Comparison of ENCODE assay signal across 17 cellular contexts in genomic region chr2:212328129-212328528, GRCh38.
DNase-seq lines count a peak whose midpoint lies in the region.
"Had no signal": no experiment of that assay in that cellular context is flagged by ENCODE, and none has a peak within 500 bp of the region (broad histone marks: within the 10 kb centered on the region; RNA-seq: fewer than 3 reads in every experiment).

No MANE protein-coding gene starts in this region.

- no peaks in the 10 kb centered on the region for H4K20me1 ChIP-seq in GM23248 (ENCODE audit: insufficient read depth)

- no peaks in the 10 kb centered on the region for H3K9me2 ChIP-seq in GM23248 (ENCODE audit: insufficient read depth)

- H3K4me3 ChIP-seq in GM23248 = no peak overlapping the region
- H3K4me3 ChIP-seq in mesenchymal stem cell (ENCODE audit: insufficient read depth in 1 of 2, low read depth in 1 of 2, low read length in 2 of 2) = no peak overlapping the region

- WGBS in GM23248 (ENCODE audit: low coverage in 1 of 2, low lambda C conversion rate in 2 of 2, missing lambda C conversion rate in 2 of 2), 2 experiments = 62 to 70% methylated on average over 2 of the region's 2 CpGs
- WGBS in mesenchymal stem cell = no CpG with 5 or more reads among the region's 2 CpGs

- H2BK15ac ChIP-seq in mesenchymal stem cell (ENCODE audit: low read depth, poor library complexity, severe bottlenecking) = no peak overlapping the region

- no peak overlapping the region for H2AFZ ChIP-seq in GM23248
- H2AFZ ChIP-seq in mesenchymal stem cell (ENCODE audit: low read depth, low read length) = no peak overlapping the region

- in situ Hi-C loops in GM23248 (cut with MboI) = no loop called here

- no peaks in the 10 kb centered on the region for H3F3A ChIP-seq in GM23248 (ENCODE audit: insufficient read depth)

- H3K18ac ChIP-seq in mesenchymal stem cell (ENCODE audit: low read depth in 1 of 2, low read length in 2 of 2) = peak overlapping the region in 1 of 2 experiments; percentile 54

- H4K91ac ChIP-seq in mesenchymal stem cell (ENCODE audit: low read length) = no peak overlapping the region

- DNase-seq in GM23248 = peak; percentile 3
- peak; percentile 2 for DNase-seq in M059J (ENCODE audit: low read depth)
- peak; percentile 6 for DNase-seq in amniotic epithelial cell (ENCODE audit: low read depth)
- DNase-seq in mesenchymal stem cell = peak; percentile 41
- no peak for DNase-seq in stimulated activated CD4-positive, alpha-beta T cell treated with anti-CD3 and anti-CD28 coated beads, Interleukin-2, amount 100 ng/mL, for 24 hours
- no peak for DNase-seq in AG08396 (ENCODE audit: low spot score)
- no peak for DNase-seq in A172 (ENCODE audit: low spot score)
- no peak for DNase-seq in effector CD8-positive, alpha-beta T cell (lab: John Stamatoyannopoulos, UW)
- DNase-seq: CD4-positive, CD25-positive, alpha-beta regulatory T cell; DMS153; H9; NCI-H187; NCI-H345; RPMI8226; SIG-M5 had no signal

- H3K27me3 ChIP-seq in GM23248 (replicated peaks; ENCODE audit: insufficient read depth) = no peaks in the 10 kb centered on the region
- H3K27me3 ChIP-seq in mesenchymal stem cell (ENCODE audit: control insufficient read depth in 1 of 2, insufficient read depth in 1 of 2, low read length in 2 of 2) = no peaks in the 10 kb centered on the region

- H3K4me1 ChIP-seq in GM23248 (ENCODE audit: insufficient read depth) = no peaks in the 10 kb centered on the region
- H3K4me1 ChIP-seq in mesenchymal stem cell (ENCODE audit: control insufficient read depth, insufficient read depth, low read depth, low read length) = peaks cover 2% of the 10 kb centered on the region

- H3K27ac ChIP-seq in GM23248 (no peak overlapping the region), mesenchymal stem cell (ENCODE audit: low read length, poor library complexity, severe bottlenecking) (peak overlapping the region; percentile 47)
- H3K27ac ChIP-seq: KMS-11 had no signal

- no peak overlapping the region for H2BK12ac ChIP-seq in mesenchymal stem cell (ENCODE audit: low read length in 2 of 2)

- H3K23ac ChIP-seq in mesenchymal stem cell (ENCODE audit: low read length in 2 of 2) = no peak overlapping the region

- no peaks in the 10 kb centered on the region for H3K79me2 ChIP-seq in GM23248 (ENCODE audit: insufficient read depth)

- peak overlapping the region in 1 of 2 experiments; percentile 28 for H3K4ac ChIP-seq in mesenchymal stem cell (ENCODE audit: low read depth in 1 of 2, low read length in 2 of 2)

- H3K36me3 ChIP-seq in GM23248 (ENCODE audit: low read depth) (no peaks in the 10 kb centered on the region), mesenchymal stem cell (ENCODE audit: control insufficient read depth in 1 of 2, insufficient read depth in 2 of 2, low read depth in 1 of 2, low read length in 2 of 2) (no peaks in the 10 kb centered on the region)

- no peak overlapping the region for H2BK120ac ChIP-seq in mesenchymal stem cell (ENCODE audit: low read depth, low read length)

- H3K9ac ChIP-seq in GM23248 (no peak overlapping the region), mesenchymal stem cell (ENCODE audit: low read length) (no peak overlapping the region)
- H3K9ac ChIP-seq: KMS-11 had no signal

- no peaks in the 10 kb centered on the region for H3K79me1 ChIP-seq in mesenchymal stem cell (replicated peaks; ENCODE audit: low read length, poor library complexity, severe bottlenecking)

- H4K8ac ChIP-seq in mesenchymal stem cell (ENCODE audit: low read length) = no peak overlapping the region

- H2AK5ac ChIP-seq in mesenchymal stem cell (ENCODE audit: low read length, severe bottlenecking) = peak overlapping the region; percentile 86

- no peak overlapping the region for H2BK5ac ChIP-seq in mesenchymal stem cell (ENCODE audit: low read depth, low read length, poor library complexity, severe bottlenecking)

- H3K14ac ChIP-seq in mesenchymal stem cell (ENCODE audit: low read length in 2 of 2) = peak overlapping the region in 1 of 2 experiments; percentile 48

- H3K9me3 ChIP-seq in GM23248 (ENCODE audit: low read depth) = no peaks in the 10 kb centered on the region
- H3K9me3 ChIP-seq in mesenchymal stem cell (ENCODE audit: control insufficient read depth, low read length) = no peaks in the 10 kb centered on the region
- H3K9me3 ChIP-seq: Caco-2 had no signal

- no peak overlapping the region for H3K4me2 ChIP-seq in GM23248 (ENCODE audit: unreplicated experiment)
- peak overlapping the region; percentile 16 for H3K4me2 ChIP-seq in mesenchymal stem cell (ENCODE audit: low read length, poor library complexity, severe bottlenecking)
- H3K4me2 ChIP-seq: KMS-11 had no signal

Comparison
In these comparisons a context has a peak if more than half of its experiments do, and no peak if none do; other contexts are left out.
1. DNase-seq: peak in GM23248 (single experiment), M059J (single experiment), amniotic epithelial cell (single experiment) and mesenchymal stem cell (single experiment); none in stimulated activated CD4-positive, alpha-beta T cell treated with anti-CD3 and anti-CD28 coated beads, Interleukin-2, amount 100 ng/mL, for 24 hours (0 of 2), AG08396 (single experiment), A172 (single experiment) and effector CD8-positive, alpha-beta T cell (single experiment).